In genomic region chr1:219495737-219496408, GRCh38 we compare ENCODE assay signal across 19 cellular contexts.
"Had no signal": no experiment of that assay in that cellular context is flagged by ENCODE, and none has a peak within 500 bp of the region (broad histone marks: within the 10 kb centered on the region; RNA-seq: fewer than 3 reads in every experiment).

No MANE protein-coding gene starts in this region.

- H3K27me3 Mint-ChIP-seq: activated CD8-positive, alpha-beta T cell treated with anti-CD3 and anti-CD28 coated beads for 36 hours; activated naive CD8-positive, alpha-beta T cell treated with anti-CD3 and anti-CD28 coated beads, Interleukin-2, amount 10 ng/mL, durations not matched to agents 7 days and 5 days; activated T-helper 17 cell treated with anti-CD3 and anti-CD28 coated beads, Interleukin-2, amount 50 U/mL, for 72 hours had no signal

- H3K27ac Mint-ChIP-seq: activated CD4-positive, alpha-beta T cell treated with anti-CD3 and anti-CD28 coated beads, Interleukin-2, amount 10 ng/mL, durations not matched to agents 24 days and 14 days; activated CD8-positive, alpha-beta T cell treated with anti-CD3 and anti-CD28 coated beads for 36 hours; activated naive CD8-positive, alpha-beta T cell treated with anti-CD3 and anti-CD28 coated beads, Interleukin-2, amount 10 ng/mL, durations not matched to agents 7 days and 5 days; activated T-helper 17 cell treated with anti-CD3 and anti-CD28 coated beads, Interleukin-2, amount 50 U/mL, for 72 hours; naive thymus-derived CD8-positive, alpha-beta T cell; stimulated activated effector memory CD8-positive, alpha-beta T cell treated with anti-CD3 and anti-CD28 coated beads, Interleukin-12 subunit alpha, Interleukin-12 subunit beta, amount 100 ng/mL, for 72 hours had no signal

- DNase-seq: activated CD4-positive, alpha-beta T cell treated with anti-CD3 and anti-CD28 coated beads, Interleukin-2, amount 10 ng/mL, durations not matched to agents 24 days and 14 days; activated CD8-positive, alpha-beta T cell treated with anti-CD3 and anti-CD28 coated beads for 36 hours; activated naive CD4-positive, alpha-beta T cell treated with Interleukin-2 at 50 U/mL for 16 hours; activated naive CD8-positive, alpha-beta T cell treated with anti-CD3 and anti-CD28 coated beads, Interleukin-2, amount 10 ng/mL, durations not matched to agents 7 days and 5 days; activated T-cell treated with anti-CD3 and anti-CD28 coated beads, Interleukin-2, amount 50 U/mL, for 1 hour; amygdala; body of pancreas; foreskin fibroblast; left colon; lower lobe of right lung; naive thymus-derived CD8-positive, alpha-beta T cell; ovary; sigmoid colon; stimulated activated CD4-positive, alpha-beta T cell treated with anti-CD3 and anti-CD28 coated beads, Interleukin-4, amount 100 ng/mL, for 24 hours; stomach; testis; upper lobe of left lung had no signal

- H3K9me3 Mint-ChIP-seq: activated naive CD8-positive, alpha-beta T cell treated with anti-CD3 and anti-CD28 coated beads, Interleukin-2, amount 10 ng/mL, durations not matched to agents 7 days and 5 days; activated T-helper 17 cell treated with anti-CD3 and anti-CD28 coated beads, Interleukin-2, amount 50 U/mL, for 72 hours; stimulated activated effector memory CD8-positive, alpha-beta T cell treated with anti-CD3 and anti-CD28 coated beads, Interleukin-12 subunit alpha, Interleukin-12 subunit beta, amount 100 ng/mL, for 72 hours had no signal

- H3K4me1 Mint-ChIP-seq: activated CD4-positive, alpha-beta T cell treated with anti-CD3 and anti-CD28 coated beads, Interleukin-2, amount 10 ng/mL, durations not matched to agents 24 days and 14 days; activated naive CD8-positive, alpha-beta T cell treated with anti-CD3 and anti-CD28 coated beads, Interleukin-2, amount 10 ng/mL, durations not matched to agents 7 days and 5 days; activated T-helper 17 cell treated with anti-CD3 and anti-CD28 coated beads, Interleukin-2, amount 50 U/mL, for 72 hours; naive thymus-derived CD8-positive, alpha-beta T cell; stimulated activated effector memory CD8-positive, alpha-beta T cell treated with anti-CD3 and anti-CD28 coated beads, Interleukin-12 subunit alpha, Interleukin-12 subunit beta, amount 100 ng/mL, for 72 hours had no signal

- H3K4me3 Mint-ChIP-seq: activated CD4-positive, alpha-beta T cell treated with anti-CD3 and anti-CD28 coated beads, Interleukin-2, amount 10 ng/mL, durations not matched to agents 24 days and 14 days; activated CD8-positive, alpha-beta T cell treated with anti-CD3 and anti-CD28 coated beads for 36 hours; activated naive CD8-positive, alpha-beta T cell treated with anti-CD3 and anti-CD28 coated beads, Interleukin-2, amount 10 ng/mL, durations not matched to agents 7 days and 5 days; activated T-helper 17 cell treated with anti-CD3 and anti-CD28 coated beads, Interleukin-2, amount 50 U/mL, for 72 hours; naive thymus-derived CD8-positive, alpha-beta T cell; stimulated activated effector memory CD8-positive, alpha-beta T cell treated with anti-CD3 and anti-CD28 coated beads, Interleukin-12 subunit alpha, Interleukin-12 subunit beta, amount 100 ng/mL, for 72 hours had no signal

- H3K36me3 Mint-ChIP-seq: activated naive CD8-positive, alpha-beta T cell treated with anti-CD3 and anti-CD28 coated beads, Interleukin-2, amount 10 ng/mL, durations not matched to agents 7 days and 5 days; naive thymus-derived CD8-positive, alpha-beta T cell; stimulated activated effector memory CD8-positive, alpha-beta T cell treated with anti-CD3 and anti-CD28 coated beads, Interleukin-12 subunit alpha, Interleukin-12 subunit beta, amount 100 ng/mL, for 72 hours had no signal
